14 cellular contexts compared by ENCODE assay signal in the genomic region with DNA sequence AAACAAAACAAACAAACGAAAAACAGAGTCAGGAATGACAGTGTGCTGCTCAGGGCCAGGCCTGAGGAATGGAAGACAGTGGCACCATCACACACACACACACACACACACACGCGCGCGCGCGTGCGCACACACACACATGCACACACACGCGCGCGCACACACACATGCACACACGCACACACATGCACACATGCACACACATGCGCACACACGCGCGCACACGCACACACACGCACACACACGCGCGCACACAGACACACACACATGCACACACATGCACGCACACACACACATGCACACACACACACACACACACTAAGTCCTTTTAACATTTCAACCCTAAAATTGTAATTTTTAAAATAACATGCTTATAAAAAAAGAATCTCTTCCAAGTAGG. TPM values are rescaled to one million over a fixed set of nuclear protein-coding genes. Genes with fewer than 3 reads are reported as not detected.
DNase-seq lines count a peak whose midpoint lies in the region; ATAC-seq, FAIRE-seq and TF ChIP-seq lines count a peak whose summit lies in the region.
"Had no signal": no experiment of that assay in that cellular context is flagged by ENCODE, and none has a peak within 500 bp of the region (broad histone marks: within the 10 kb centered on the region; RNA-seq: fewer than 3 reads in every experiment).

No MANE protein-coding gene starts in this region.

- no peak for TF ChIP-seq POLR2A in GM12878 (IDR thresholded peaks at IDR 0.05; ENCODE audit: low read depth, low read length)

- H3K4me1 ChIP-seq in ACC112 (ENCODE audit: control insufficient read depth, insufficient read depth, low read length, unreplicated experiment) (peaks cover 12% of the 10 kb centered on the region), GM12878 (ENCODE audit: control insufficient read depth, insufficient read depth, low read length) (no peaks in the 10 kb centered on the region), keratinocyte (ENCODE audit: control insufficient read depth, extremely low read depth, insufficient read depth, low read length) (peaks cover 14% of the 10 kb centered on the region)

- H3K9me1 ChIP-seq in keratinocyte (ENCODE audit: control insufficient read depth, extremely low read depth, insufficient read depth, low read length) = no peaks in the 10 kb centered on the region

- SMC1A ChIA-PET in GM12878 (lab: Charles Lee; ENCODE audit: uncharacterized antibody, unreplicated experiment) = no interaction called here

- CTCF ChIA-PET in GM12878 (lab: Yijun Ruan, JAX) = no interaction called here

- H3K27me3 ChIP-seq in ACC112 (ENCODE audit: insufficient read depth, low read length) (no peaks in the 10 kb centered on the region), GM12878 (replicated peaks in 1 of 2; ENCODE audit: control insufficient read depth in 2 of 2, insufficient read depth in 2 of 2, low read length in 1 of 2) (no peaks in the 10 kb centered on the region), keratinocyte (ENCODE audit: control insufficient read depth, extremely low read depth, insufficient read depth, low read length) (no peaks in the 10 kb centered on the region)

- in situ Hi-C loops in GM12878 (cut with MboI) = no loop called here

- no peaks in the 10 kb centered on the region for H4K20me1 ChIP-seq in GM12878 (ENCODE audit: control insufficient read depth, insufficient read depth)
- H4K20me1 ChIP-seq in keratinocyte (ENCODE audit: control insufficient read depth, extremely low read depth, insufficient read depth, low read length) = no peaks in the 10 kb centered on the region

- TF ChIP-seq CTCF in HFFc6 (IDR thresholded peaks at IDR 0.05) (no peak), GM12878 (IDR thresholded peaks at IDR 0.05 in 2 of 3, conservative IDR thresholded peaks at IDR 0.05 in 1 of 3; ENCODE audit: control insufficient read depth in 2 of 3, extremely low read depth in 1 of 3, insufficient read depth in 1 of 3, low read depth in 3 of 3, low read length in 3 of 3) (no peak), keratinocyte (optimal IDR thresholded peaks at IDR 0.05 in 1 of 3, IDR thresholded peaks at IDR 0.05 in 1 of 3, conservative IDR thresholded peaks at IDR 0.05 in 1 of 3; ENCODE audit: extremely low read depth in 1 of 3, insufficient read depth in 2 of 3, low read length in 3 of 3) (no peak)

- ATAC-seq in GM12878 (no peak), GM21423 (IDR thresholded peaks at IDR 0.05; ENCODE audit: unreplicated experiment) (no peak), HG03097 (IDR thresholded peaks at IDR 0.05; ENCODE audit: low FRiP score, unreplicated experiment) (no peak)

- H3K4me1 Mint-ChIP-seq in HFFc6 (ENCODE audit: low read depth) = peaks cover 34% of the 10 kb centered on the region
- no peaks in the 10 kb centered on the region for H3K4me1 Mint-ChIP-seq in activated naive CD8-positive, alpha-beta T cell treated with anti-CD3 and anti-CD28 coated beads for 36 hours

- H2AFZ ChIP-seq in ACC112 (ENCODE audit: low read length, unreplicated experiment) = no peak overlapping the region
- no peak overlapping the region for H2AFZ ChIP-seq in GM12878 (ENCODE audit: control insufficient read depth, low read depth, low read length)
- H2AFZ ChIP-seq in keratinocyte (ENCODE audit: control insufficient read depth, low read length) = no peak overlapping the region

- no peaks in the 10 kb centered on the region for H3K79me2 ChIP-seq in ACC112 (ENCODE audit: control insufficient read depth, insufficient read depth, low read length, unreplicated experiment)
- no peaks in the 10 kb centered on the region for H3K79me2 ChIP-seq in GM12878 (ENCODE audit: control insufficient read depth, insufficient read depth, low read length)
- H3K79me2 ChIP-seq in keratinocyte (ENCODE audit: control insufficient read depth, insufficient read depth, low read length) = no peaks in the 10 kb centered on the region

- peak overlapping the region; percentile 75 for H3K27ac ChIP-seq in ACC112 (ENCODE audit: low read depth, low read length)
- no peak overlapping the region for H3K27ac ChIP-seq in GM12878 (ENCODE audit: control insufficient read depth, insufficient read depth)
- H3K27ac ChIP-seq in keratinocyte (ENCODE audit: control insufficient read depth, insufficient read depth, low read length) = peak overlapping the region; percentile 32

- no peaks in the 10 kb centered on the region for H3K27me3 Mint-ChIP-seq in HFFc6 (ENCODE audit: insufficient read depth)
- no peaks in the 10 kb centered on the region for H3K27me3 Mint-ChIP-seq in activated naive CD8-positive, alpha-beta T cell treated with anti-CD3 and anti-CD28 coated beads for 36 hours

- dilution Hi-C loops in keratinocyte (cut with MboI; ENCODE audit: extremely low pct_ligation_motif_present, low sequenced_read_pairs) = no loop called here

- H3K36me3 ChIP-seq in ACC112 (ENCODE audit: insufficient read depth, low read length) (no peaks in the 10 kb centered on the region), GM12878 (ENCODE audit: control insufficient read depth in 2 of 2, insufficient read depth in 2 of 2, low read length in 1 of 2) (no peaks in the 10 kb centered on the region), keratinocyte (ENCODE audit: control insufficient read depth in 2 of 2, extremely low read depth in 1 of 2, insufficient read depth in 2 of 2, low read length in 2 of 2) (no peaks in the 10 kb centered on the region)

- H3K4me2 ChIP-seq in GM12878 (ENCODE audit: control insufficient read depth, insufficient read depth) (no peak overlapping the region), keratinocyte (ENCODE audit: control insufficient read depth, extremely low read depth, insufficient read depth, low read depth, low read length) (no peak overlapping the region)

- no peak for TF ChIP-seq RAD21 in GM12878 (IDR thresholded peaks at IDR 0.05; ENCODE audit: insufficient read depth, low read depth, low read length)

- H3K9ac ChIP-seq in GM12878 (ENCODE audit: control insufficient read depth, insufficient read depth, low read length) = no peak overlapping the region
- H3K9ac ChIP-seq in keratinocyte (ENCODE audit: control insufficient read depth, extremely low read depth, insufficient read depth, low read length) = no peak overlapping the region

- no peaks in the 10 kb centered on the region for H3K36me3 Mint-ChIP-seq in HFFc6 (ENCODE audit: low read depth)
- no peaks in the 10 kb centered on the region for H3K36me3 Mint-ChIP-seq in activated naive CD8-positive, alpha-beta T cell treated with anti-CD3 and anti-CD28 coated beads for 36 hours

- H3K4me3 Mint-ChIP-seq in HFFc6 = peak overlapping the region; percentile 63
- H3K4me3 Mint-ChIP-seq in activated naive CD8-positive, alpha-beta T cell treated with anti-CD3 and anti-CD28 coated beads for 36 hours = no peak overlapping the region

- POLR2A ChIA-PET in GM12878 (lab: Charles Lee) = no interaction called here

- RAD21 ChIA-PET in GM12878 (lab: Charles Lee; ENCODE audit: unreplicated experiment) = no interaction called here

- BruUV-seq in GM12878 (replicated peaks; lab: Mats Ljungman, UMichigan) = no TSS peak

- no peaks in the 10 kb centered on the region for H3K9me3 Mint-ChIP-seq in HFFc6
- H3K9me3 Mint-ChIP-seq in activated naive CD8-positive, alpha-beta T cell treated with anti-CD3 and anti-CD28 coated beads for 36 hours = no peaks in the 10 kb centered on the region

- no peaks in the 10 kb centered on the region for H3K9me3 ChIP-seq in GM12878 (replicated peaks; ENCODE audit: control insufficient read depth, insufficient read depth, low read length)
- H3K9me3 ChIP-seq in keratinocyte (ENCODE audit: control insufficient read depth, low read depth, low read length) = peaks cover 2% of the 10 kb centered on the region

- DNase-seq in HFFc6 (no peak), GM12878 (ENCODE audit: low read depth, low spot score) (no peak), keratinocyte (ENCODE audit: low read depth, low spot score) (no peak), HT-29 (ENCODE audit: low spot score) (no peak)
- no peak for DNase-seq in activated naive CD8-positive, alpha-beta T cell treated with anti-CD3 and anti-CD28 coated beads for 36 hours
- DNase-seq: DMS79 treated with DMSO at 0.1 percent for 48 hours, KG1, NCI-H1092 treated with DMSO at 0.1 percent for 48 hours, NCI-H1694 treated with DMSO at 0.1 percent for 48 hours, NCI-H82 had no signal

- 76% methylated on average over 15 of the region's 23 CpGs for WGBS in GM12878 (ENCODE audit: insufficient coverage, insufficient replicate concordance, low lambda C conversion rate, missing lambda C conversion rate)

- no peak for FAIRE-seq in GM12878 (lab: Jason Lieb, UNC)
- FAIRE-seq in keratinocyte (lab: Jason Lieb, UNC) = no peak
- FAIRE-seq: G401.6 had no signal

- H3K4me3 ChIP-seq in ACC112 (ENCODE audit: low read depth, low read length) (no peak overlapping the region), GM12878 (no peak overlapping the region), keratinocyte (ENCODE audit: control insufficient read depth in 2 of 3, extremely low read depth in 1 of 3, insufficient read depth in 2 of 3, low read depth in 1 of 3, low read length in 3 of 3) (no peak overlapping the region)

- H3K27ac Mint-ChIP-seq in HFFc6 = peak overlapping the region; percentile 97
- H3K27ac Mint-ChIP-seq in activated naive CD8-positive, alpha-beta T cell treated with anti-CD3 and anti-CD28 coated beads for 36 hours = no peak overlapping the region

- no peak for TF ChIP-seq EP300 in GM12878 (IDR thresholded peaks at IDR 0.05; ENCODE audit: borderline replicate concordance in 1 of 2, control insufficient read depth in 1 of 2, low read depth in 2 of 2, low read length in 2 of 2)

- intact Hi-C loops in GM12878 (cut with micrococcal nuclease; ENCODE audit: unreplicated experiment) = no loop called here

RNA-seq across cellular contexts. Expression of a gene that starts 13.2 kb away (rescaled TPM):
- 10 to 100 TPM; 57.4 to 71.8 (median 65.7) TPM for total RNA-seq in HFFc6 (2021; fragmentation: NEBNext Ultra II Directional; extraction: Animal tissue kit (Norgen Biotek cat#: 25700))
- 225 and 244 TPM in 2 replicates for total RNA-seq in GM12878 (2013; cell fraction: nucleolus; rRNA removed)
- total RNA-seq in GM12878 (2014; rRNA removed) = 39.6 and 43.3 TPM in 2 replicates
- total RNA-seq in GM12878 (2014; rRNA removed; fragmentation: Illumina TruSeq; extraction: Trizol) = 48.0 and 48.3 TPM in 2 replicates
- total RNA-seq in GM12878 (2021) = 51.9 and 59.3 TPM in 2 replicates
- polyA plus RNA-seq in GM12878 (2011; ENCODE audit: low read depth) = 36.8 TPM
- 75.1 and 85.6 TPM in 2 replicates for polyA plus RNA-seq in GM12878 (2011; rRNA removed)
- polyA plus RNA-seq in GM12878 (2011; cell fraction: cytosol; rRNA removed) = 40.5 and 46.1 TPM in 2 replicates
- 90.2 and 95.2 TPM in 2 replicates for polyA plus RNA-seq in GM12878 (2011; cell fraction: nucleus; rRNA removed)
- 39.8 and 47.5 TPM in 2 replicates for polyA plus RNA-seq in GM12878 (2012)
- 50.7 and 52.0 TPM in 2 replicates for polyA plus RNA-seq in GM12878 (2014; fragmentation: Illumina TruSeq; extraction: Trizol)
- polyA plus RNA-seq in GM12878 (2014; fragmentation: Nextera tagmentation; extraction: Ambion mirVana) = 10 to 100 TPM; 10.7 to 19.8 TPM
- polyA plus RNA-seq in GM12878 (2014; rRNA removed) = 43.2 and 49.9 TPM in 2 replicates
- 10 to 100 TPM; 28.6 to 31.0 TPM for polyA plus RNA-seq in GM12878 (2016; fragmentation: Nextera tagmentation; extraction: Ambion mirVana)
- polyA minus RNA-seq in GM12878 (2011; rRNA and poly(A)+ RNA removed) = 73.2 and 80.4 TPM in 2 replicates
- polyA minus RNA-seq in GM12878 (2011; cell fraction: cytosol; rRNA and poly(A)+ RNA removed) = 15.8 and 21.0 TPM in 2 replicates
- polyA minus RNA-seq in GM12878 (2011; cell fraction: nucleus; rRNA and poly(A)+ RNA removed) = 63.7 and 92.2 TPM in 2 replicates
- 104 to 133 TPM (median 109 TPM) in 3 replicates for polyA plus RNA-seq in keratinocyte
- 140 TPM for polyA plus RNA-seq in keratinocyte (2011; ENCODE audit: low read depth)
- polyA plus RNA-seq in keratinocyte (2011; cell fraction: cytosol; rRNA removed) = 76.3 and 108 TPM in 2 replicates
- 222 and 234 TPM in 2 replicates for polyA plus RNA-seq in keratinocyte (2011; cell fraction: nucleus; rRNA removed)
- 75.5 and 77.8 TPM in 2 replicates for polyA plus RNA-seq in keratinocyte (2012; ENCODE audit: low replicate concordance)
- polyA minus RNA-seq in keratinocyte = 33.2 to 176 TPM (median 102 TPM) in 3 replicates
- 114 TPM for polyA minus RNA-seq in keratinocyte (2011; cell fraction: cytosol; rRNA and poly(A)+ RNA removed)
- 100 and 181 TPM in 2 replicates for polyA minus RNA-seq in keratinocyte (2011; cell fraction: nucleus; rRNA and poly(A)+ RNA removed)
- total RNA-seq in HT-29 (2014; rRNA removed; shearing (Covaris generic)) = 33.2 and 43.0 TPM in 2 replicates
- total RNA-seq in activated naive CD8-positive, alpha-beta T cell treated with anti-CD3 and anti-CD28 coated beads for 36 hours = 10 to 100 TPM; 71.0 to 74.3 TPM

RNA-seq across cellular contexts. Expression of a gene that starts 38.0 kb away (rescaled TPM):
- total RNA-seq in HFFc6 (2021; fragmentation: NEBNext Ultra II Directional; extraction: Animal tissue kit (Norgen Biotek cat#: 25700)) = 100 to 1,000 TPM; 181 to 217 (median 203) TPM
- total RNA-seq in GM12878 (2013; cell fraction: nucleolus; rRNA removed) = 250 and 254 TPM in 2 replicates
- total RNA-seq in GM12878 (2014; rRNA removed) (68.6 and 75.6 TPM in 2 replicates), GM12878 (2014; rRNA removed; fragmentation: Illumina TruSeq; extraction: Trizol) (84.1 and 92.7 TPM in 2 replicates), GM12878 (2021) (156 and 166 TPM in 2 replicates)
- polyA plus RNA-seq in GM12878 (2011; ENCODE audit: low read depth) = 78.4 TPM
- polyA plus RNA-seq in GM12878 (2011; rRNA removed) (268 and 275 TPM in 2 replicates), GM12878 (2014; fragmentation: Illumina TruSeq; extraction: Trizol) (137 and 204 TPM in 2 replicates), GM12878 (2014; fragmentation: Nextera tagmentation; extraction: Ambion mirVana) (10 to 100 TPM; 51.2 to 80.9 TPM), GM12878 (2014; rRNA removed) (83.2 and 89.1 TPM in 2 replicates), GM12878 (2016; fragmentation: Nextera tagmentation; extraction: Ambion mirVana) (100 to 1,000 TPM; 312 to 360 TPM), keratinocyte (139 to 283 TPM (median 221 TPM) in 3 replicates)
- polyA plus RNA-seq in GM12878 (2011; cell fraction: cytosol; rRNA removed) = 141 and 164 TPM in 2 replicates
- 181 and 255 TPM in 2 replicates for polyA plus RNA-seq in GM12878 (2011; cell fraction: nucleus; rRNA removed)
- polyA plus RNA-seq in GM12878 (2012) = 118 and 152 TPM in 2 replicates
- polyA minus RNA-seq in GM12878 (2011; rRNA and poly(A)+ RNA removed) = 123 and 221 TPM in 2 replicates
- 54.0 and 67.9 TPM in 2 replicates for polyA minus RNA-seq in GM12878 (2011; cell fraction: cytosol; rRNA and poly(A)+ RNA removed)
- polyA minus RNA-seq in GM12878 (2011; cell fraction: nucleus; rRNA and poly(A)+ RNA removed) = 134 and 194 TPM in 2 replicates
- 273 TPM for polyA plus RNA-seq in keratinocyte (2011; ENCODE audit: low read depth)
- 115 and 191 TPM in 2 replicates for polyA plus RNA-seq in keratinocyte (2011; cell fraction: cytosol; rRNA removed)
- 159 and 203 TPM in 2 replicates for polyA plus RNA-seq in keratinocyte (2011; cell fraction: nucleus; rRNA removed)
- 132 and 196 TPM in 2 replicates for polyA plus RNA-seq in keratinocyte (2012; ENCODE audit: low replicate concordance)
- polyA minus RNA-seq in keratinocyte = 54.1 to 141 TPM (median 61.6 TPM) in 3 replicates
- polyA minus RNA-seq in keratinocyte (2011; cell fraction: cytosol; rRNA and poly(A)+ RNA removed) = 65.4 TPM
- 58.7 and 107 TPM in 2 replicates for polyA minus RNA-seq in keratinocyte (2011; cell fraction: nucleus; rRNA and poly(A)+ RNA removed)
- 63.7 and 68.0 TPM in 2 replicates for total RNA-seq in HT-29 (2014; rRNA removed; shearing (Covaris generic))
- 100 to 1,000 TPM; 409 to 421 TPM for total RNA-seq in activated naive CD8-positive, alpha-beta T cell treated with anti-CD3 and anti-CD28 coated beads for 36 hours
